Comparison of ENCODE assay signal across 17 cellular contexts in the genomic region with DNA sequence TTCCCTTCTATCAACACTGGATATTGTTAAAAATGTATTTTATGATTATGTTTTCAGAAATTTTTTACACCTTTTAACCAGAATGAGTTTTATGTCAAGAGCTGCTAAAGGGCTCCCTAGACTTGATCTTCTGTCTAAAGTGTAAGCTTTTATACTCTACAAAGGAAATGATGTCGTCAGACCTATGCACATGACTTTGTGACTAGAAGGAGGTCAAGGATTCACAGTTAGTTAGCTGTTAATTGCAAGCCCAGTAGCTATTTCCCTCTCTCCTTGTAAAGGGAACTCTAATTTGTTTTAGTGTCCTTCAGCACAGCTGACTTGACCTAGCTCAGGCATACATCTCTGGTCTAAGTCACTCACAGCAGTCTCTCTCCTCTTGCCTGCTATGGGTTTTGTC.
DNase-seq lines count a peak whose midpoint lies in the region; TF ChIP-seq lines count a peak whose summit lies in the region.
"Had no signal": no experiment of that assay in that cellular context is flagged by ENCODE, and none has a peak within 500 bp of the region (broad histone marks: within the 10 kb centered on the region; RNA-seq: fewer than 3 reads in every experiment).

No MANE protein-coding gene starts in this region.

- no peak for TF ChIP-seq CTCF in coronary artery (IDR thresholded peaks at IDR 0.05)

- H3K4me3 ChIP-seq in coronary artery: no peak overlapping the region

- DNase-seq in SIG-M5 treated with dmso at 0.1 percent for 504 hours (lab: John Stamatoyannopoulos, UW; ENCODE audit: unreplicated experiment) (peak; percentile 84), SIG-M5 (lab: John Stamatoyannopoulos, UW) (no peak), SKM-1 treated with dmso at 0.1 percent for 144 hours (lab: John Stamatoyannopoulos, UW; ENCODE audit: unreplicated experiment) (peak; percentile 82), iris pigment epithelial cell (ENCODE audit: low read depth) (peak; percentile 45), 8988T (no peak), coronary artery (ENCODE audit: low spot score) (no peak), NCI-H2227 (lab: John Stamatoyannopoulos, UW; ENCODE audit: unreplicated experiment) (no peak), NCI-H1436 treated with DMSO at 0.1 percent for 48 hours (lab: John Stamatoyannopoulos, UW) (no peak)
- DNase-seq: activated gamma-delta T cell treated with Interleukin-2 at 50 U/mL for 16 hours; aorta; CD4-positive, CD25-positive, alpha-beta regulatory T cell; DMS79; kidney glomerular epithelial cell; NCI-H2171; nucleus accumbens; stimulated activated CD4-positive, alpha-beta T cell treated with anti-CD3 and anti-CD28 coated beads, Interleukin-4, amount 100 ng/mL, for 24 hours had no signal

- no peak overlapping the region for H3K27ac ChIP-seq in coronary artery
- H3K27ac ChIP-seq: 22Rv1 had no signal

Comparison
In these comparisons a context has a peak if more than half of its experiments do, and no peak if none do; other contexts are left out.
1. DNase-seq: peak in SIG-M5 treated with dmso at 0.1 percent for 504 hours (single experiment), SKM-1 treated with dmso at 0.1 percent for 144 hours (single experiment) and iris pigment epithelial cell (single experiment); none in SIG-M5 (single experiment), 8988T (single experiment), coronary artery (single experiment), NCI-H2227 (single experiment) and NCI-H1436 treated with DMSO at 0.1 percent for 48 hours (single experiment).